ENCODE assay signal across 17 cellular contexts in genomic region chr6:75852721-75853120, GRCh38.
DNase-seq lines count a peak whose midpoint lies in the region; ATAC-seq and TF ChIP-seq lines count a peak whose summit lies in the region.
"Had no signal": no experiment of that assay in that cellular context is flagged by ENCODE, and none has a peak within 500 bp of the region (broad histone marks: within the 10 kb centered on the region; RNA-seq: fewer than 3 reads in every experiment).

No MANE protein-coding gene starts in this region.

- H3K27me3 ChIP-seq in upper lobe of right lung: no peaks in the 10 kb centered on the region
- H3K27me3 ChIP-seq: transverse colon had no signal

- H3K4me3 Mint-ChIP-seq in natural killer cell treated with Interleukin-12 subunit alpha and Interleukin-12 subunit beta and Interleukin-15 and Interleukin-18, amount 100 ng/mL, for 72 hours: no peak overlapping the region
- H3K4me3 Mint-ChIP-seq: naive thymus-derived CD8-positive, alpha-beta T cell had no signal

- intact Hi-C loops in upper lobe of right lung (cut with DNase I): no loop called here

- no peak overlapping the region for H3K27ac Mint-ChIP-seq in natural killer cell treated with Interleukin-12 subunit alpha and Interleukin-12 subunit beta and Interleukin-15 and Interleukin-18, amount 100 ng/mL, for 72 hours
- H3K27ac Mint-ChIP-seq: activated T-helper 2 cell treated with anti-CD3 and anti-CD28 coated beads, Interferon-gamma antibody, Interleukin-2, Interleukin-4, amounts not matched to agents 10 μg/mL and 5 μg/mL and 100 μg/mL, durations not matched to agents 14 hours and 24 hours and 36 hours; naive thymus-derived CD8-positive, alpha-beta T cell had no signal

- no peak for TF ChIP-seq CTCF in upper lobe of right lung (IDR thresholded peaks at IDR 0.05)

- H3K4me1 Mint-ChIP-seq in natural killer cell treated with Interleukin-12 subunit alpha and Interleukin-12 subunit beta and Interleukin-15 and Interleukin-18, amount 100 ng/mL, for 72 hours (ENCODE audit: low read depth in 2 of 2): no peaks in the 10 kb centered on the region
- H3K4me1 Mint-ChIP-seq: naive thymus-derived CD8-positive, alpha-beta T cell had no signal

- H3K4me1 ChIP-seq in upper lobe of right lung: peaks cover 6% of the 10 kb centered on the region

- ATAC-seq in upper lobe of right lung: peak; percentile 32
- no peak for ATAC-seq in natural killer cell treated with Interleukin-12 subunit alpha and Interleukin-12 subunit beta and Interleukin-15 and Interleukin-18, amount 100 ng/mL, for 72 hours
- ATAC-seq: naive thymus-derived CD8-positive, alpha-beta T cell; sciatic nerve had no signal

- H3K36me3 ChIP-seq in upper lobe of right lung: no peaks in the 10 kb centered on the region

- no peaks in the 10 kb centered on the region for H3K36me3 Mint-ChIP-seq in natural killer cell treated with Interleukin-12 subunit alpha and Interleukin-12 subunit beta and Interleukin-15 and Interleukin-18, amount 100 ng/mL, for 72 hours
- H3K36me3 Mint-ChIP-seq: naive thymus-derived CD8-positive, alpha-beta T cell had no signal

- H3K4me3 ChIP-seq in upper lobe of right lung: no peak overlapping the region
- H3K4me3 ChIP-seq: transverse colon had no signal

- no peaks in the 10 kb centered on the region for H3K9me3 ChIP-seq in upper lobe of right lung
- H3K9me3 ChIP-seq: transverse colon had no signal

- peak; percentile 21 for DNase-seq in NOMO-1 treated with DMSO at 0.1 percent for 48 hours (lab: John Stamatoyannopoulos, UW; ENCODE audit: unreplicated experiment)
- DNase-seq in NOMO-1 treated with dmso at 0.1 percent for 144 hours (lab: John Stamatoyannopoulos, UW; ENCODE audit: unreplicated experiment): no peak
- peak; percentile 63 for DNase-seq in OCI-M1 (lab: John Stamatoyannopoulos, UW)
- peak; percentile 10 for DNase-seq in fibroblast of gingiva (ENCODE audit: low read depth)
- no peak for DNase-seq in upper lobe of right lung
- no peak for DNase-seq in NCI-H2107 treated with DMSO at 0.1 percent for 48 hours (lab: John Stamatoyannopoulos, UW; ENCODE audit: unreplicated experiment)
- no peak for DNase-seq in NCI-H1048 (lab: John Stamatoyannopoulos, UW)
- DNase-seq in natural killer cell treated with Interleukin-12 subunit alpha and Interleukin-12 subunit beta and Interleukin-15 and Interleukin-18, amount 100 ng/mL, for 72 hours (ENCODE audit: low spot score): no peak
- DNase-seq: ACHN; activated CD4-positive, alpha-beta T cell treated with anti-CD3 and anti-CD28 coated beads for 48 hours; caudate nucleus; naive thymus-derived CD8-positive, alpha-beta T cell; NCI-H1694; SW 1271; transverse colon had no signal

- H3K9me3 Mint-ChIP-seq in natural killer cell treated with Interleukin-12 subunit alpha and Interleukin-12 subunit beta and Interleukin-15 and Interleukin-18, amount 100 ng/mL, for 72 hours: no peaks in the 10 kb centered on the region
- H3K9me3 Mint-ChIP-seq: activated T-helper 2 cell treated with anti-CD3 and anti-CD28 coated beads, Interferon-gamma antibody, Interleukin-2, Interleukin-4, amounts not matched to agents 10 μg/mL and 5 μg/mL and 100 μg/mL, durations not matched to agents 14 hours and 24 hours and 36 hours; naive thymus-derived CD8-positive, alpha-beta T cell had no signal

- H3K27ac ChIP-seq in upper lobe of right lung: no peak overlapping the region

- H3K27me3 Mint-ChIP-seq in natural killer cell treated with Interleukin-12 subunit alpha and Interleukin-12 subunit beta and Interleukin-15 and Interleukin-18, amount 100 ng/mL, for 72 hours: no peaks in the 10 kb centered on the region

Comparison
In these comparisons a context has a peak if more than half of its experiments do, and no peak if none do; other contexts are left out.
1. DNase-seq: peak in NOMO-1 treated with DMSO at 0.1 percent for 48 hours (single experiment), OCI-M1 (single experiment) and fibroblast of gingiva (single experiment); none in NOMO-1 treated with dmso at 0.1 percent for 144 hours (single experiment), upper lobe of right lung (single experiment), NCI-H2107 treated with DMSO at 0.1 percent for 48 hours (single experiment), NCI-H1048 (single experiment) and natural killer cell treated with Interleukin-12 subunit alpha and Interleukin-12 subunit beta and Interleukin-15 and Interleukin-18, amount 100 ng/mL, for 72 hours (single experiment).